8 cellular contexts compared by ENCODE assay signal in genomic region chr13:97225533-97225932, GRCh38. TPM values are rescaled to one million over a fixed set of nuclear protein-coding genes. Genes with fewer than 3 reads are reported as not detected.
DNase-seq lines count a peak whose midpoint lies in the region; ATAC-seq and TF ChIP-seq lines count a peak whose summit lies in the region.

No MANE protein-coding gene starts in this region.

- peak overlapping the region; percentile 63 for H3K27ac ChIP-seq in mesodermal cell (ENCODE audit: low read depth, low read length, severe bottlenecking)

- WGBS in mesodermal cell (ENCODE audit: insufficient coverage in 2 of 2), 2 experiments = 95 to 96% methylated on average over 4 of the region's 4 CpGs

- H3K9me3 ChIP-seq in mesodermal cell (ENCODE audit: control insufficient read depth, low read length) = no peaks in the 10 kb centered on the region

- peak overlapping the region; percentile 93 for H3K4me3 Mint-ChIP-seq in activated naive CD4-positive, alpha-beta T cell treated with anti-CD3 and anti-CD28 coated beads, Interleukin-2, amount 50 U/mL, for 24 hours
- H3K4me3 Mint-ChIP-seq in MCF 10A (ENCODE audit: unreplicated experiment) = peak overlapping the region; percentile 91
- peak overlapping the region; percentile 98 for H3K4me3 Mint-ChIP-seq in type B pancreatic cell

- peaks cover 70% of the 10 kb centered on the region for H3K4me1 Mint-ChIP-seq in activated naive CD4-positive, alpha-beta T cell treated with anti-CD3 and anti-CD28 coated beads, Interleukin-2, amount 50 U/mL, for 24 hours
- H3K4me1 Mint-ChIP-seq in MCF 10A (ENCODE audit: insufficient read depth, unreplicated experiment) (peaks cover 44% of the 10 kb centered on the region), type B pancreatic cell (ENCODE audit: unreplicated experiment) (peaks cover 39% of the 10 kb centered on the region)

- H3K36me3 Mint-ChIP-seq in activated naive CD4-positive, alpha-beta T cell treated with anti-CD3 and anti-CD28 coated beads, Interleukin-2, amount 50 U/mL, for 24 hours = peaks cover 2% of the 10 kb centered on the region
- H3K36me3 Mint-ChIP-seq in MCF 10A (ENCODE audit: insufficient read depth, unreplicated experiment) (peaks cover 7% of the 10 kb centered on the region), type B pancreatic cell (peaks cover 18% of the 10 kb centered on the region)

- intact Hi-C loops in MCF 10A (cut with micrococcal nuclease) = loop anchor here (1.0 kb wide), 1 partner anchor 50 kb away; no protein-coding TSS in a partner anchor

- H3K4me3 ChIP-seq in mesodermal cell (ENCODE audit: extremely low read depth, insufficient read depth, low read length, poor library complexity, severe bottlenecking) = peak overlapping the region; percentile 67

- no peak for DNase-seq in activated naive CD4-positive, alpha-beta T cell treated with anti-CD3 and anti-CD28 coated beads, Interleukin-2, amount 50 U/mL, for 16 hours
- DNase-seq in MCF 10A (ENCODE audit: unreplicated experiment) (no peak), type B pancreatic cell (ENCODE audit: extremely low spot score, unreplicated experiment) (no peak), omental fat pad (ENCODE audit: low spot score) (no peak), mesenteric fat pad (ENCODE audit: low spot score) (no peak)

- no TSS peak for BruUV-seq in MCF 10A (replicated peaks; lab: Mats Ljungman, UMichigan)

- no peak for TF ChIP-seq CTCF in MCF 10A (IDR thresholded peaks at IDR 0.05; ENCODE audit: unreplicated experiment)
- no peak for TF ChIP-seq CTCF in type B pancreatic cell (conservative IDR thresholded peaks at IDR 0.05)
- TF ChIP-seq CTCF in omental fat pad (IDR thresholded peaks at IDR 0.05) = no peak

- peaks cover 25% of the 10 kb centered on the region for H3K4me1 ChIP-seq in mesodermal cell (ENCODE audit: control insufficient read depth, insufficient read depth, low read length, poor library complexity, severe bottlenecking)

- POLR2A ChIA-PET in MCF 10A (lab: Yijun Ruan, JAX) = interaction anchor here (1.5 to 11.7 kb wide), 17 partner anchors 9 to 1549 kb away, joined by 4 to 423 read pairs (median 58); partner anchors contain the start of genes DNAJC3 and RAP2A

- ATAC-seq in GM19395 (IDR thresholded peaks at IDR 0.05; ENCODE audit: unreplicated experiment) (no peak), omental fat pad (ENCODE audit: low FRiP score) (no peak)

- H3K36me3 ChIP-seq in mesodermal cell (ENCODE audit: control insufficient read depth, insufficient read depth, low read length) = peaks cover 24% of the 10 kb centered on the region

- CTCF ChIA-PET in MCF 10A (lab: Yijun Ruan, JAX) = interaction anchor here (0.5 to 10.1 kb wide), 16 partner anchors 9 to 1361 kb away, joined by 3 to 114 read pairs (median 5); no protein-coding TSS in a partner anchor

- peak overlapping the region; percentile 95 for H3K27ac Mint-ChIP-seq in activated naive CD4-positive, alpha-beta T cell treated with anti-CD3 and anti-CD28 coated beads, Interleukin-2, amount 50 U/mL, for 24 hours
- H3K27ac Mint-ChIP-seq in MCF 10A (ENCODE audit: low read depth, unreplicated experiment) (peak overlapping the region; percentile 94), type B pancreatic cell (peak overlapping the region; percentile 97)

- no peaks in the 10 kb centered on the region for H3K9me3 Mint-ChIP-seq in activated naive CD4-positive, alpha-beta T cell treated with anti-CD3 and anti-CD28 coated beads, Interleukin-2, amount 50 U/mL, for 24 hours
- H3K9me3 Mint-ChIP-seq in MCF 10A (ENCODE audit: unreplicated experiment) = no peaks in the 10 kb centered on the region
- no peaks in the 10 kb centered on the region for H3K9me3 Mint-ChIP-seq in type B pancreatic cell

- H3K27me3 Mint-ChIP-seq in activated naive CD4-positive, alpha-beta T cell treated with anti-CD3 and anti-CD28 coated beads, Interleukin-2, amount 50 U/mL, for 24 hours = no peaks in the 10 kb centered on the region
- H3K27me3 Mint-ChIP-seq in MCF 10A (ENCODE audit: insufficient read depth, unreplicated experiment) (no peaks in the 10 kb centered on the region), type B pancreatic cell (no peaks in the 10 kb centered on the region)

RNA-seq across cellular contexts. Expression of gene MBNL2, which starts 3.4 kb away (rescaled TPM):
- total RNA-seq in MCF 10A (2022) (74.3 and 85.8 TPM in 2 replicates), type B pancreatic cell (ENCODE audit: low replicate concordance) (43.7 and 81.7 TPM in 2 replicates), omental fat pad (100 to 1,000 TPM; 105 to 132 (median 123) TPM), mesenteric fat pad (80.0 TPM)
- polyA plus RNA-seq in mesodermal cell (2013, experiment 1 of 2) = 70.4 TPM
- polyA plus RNA-seq in mesodermal cell (2013, experiment 2 of 2) = 64.7 TPM
